1 cellular context compared by ENCODE assay signal in the genomic region with DNA sequence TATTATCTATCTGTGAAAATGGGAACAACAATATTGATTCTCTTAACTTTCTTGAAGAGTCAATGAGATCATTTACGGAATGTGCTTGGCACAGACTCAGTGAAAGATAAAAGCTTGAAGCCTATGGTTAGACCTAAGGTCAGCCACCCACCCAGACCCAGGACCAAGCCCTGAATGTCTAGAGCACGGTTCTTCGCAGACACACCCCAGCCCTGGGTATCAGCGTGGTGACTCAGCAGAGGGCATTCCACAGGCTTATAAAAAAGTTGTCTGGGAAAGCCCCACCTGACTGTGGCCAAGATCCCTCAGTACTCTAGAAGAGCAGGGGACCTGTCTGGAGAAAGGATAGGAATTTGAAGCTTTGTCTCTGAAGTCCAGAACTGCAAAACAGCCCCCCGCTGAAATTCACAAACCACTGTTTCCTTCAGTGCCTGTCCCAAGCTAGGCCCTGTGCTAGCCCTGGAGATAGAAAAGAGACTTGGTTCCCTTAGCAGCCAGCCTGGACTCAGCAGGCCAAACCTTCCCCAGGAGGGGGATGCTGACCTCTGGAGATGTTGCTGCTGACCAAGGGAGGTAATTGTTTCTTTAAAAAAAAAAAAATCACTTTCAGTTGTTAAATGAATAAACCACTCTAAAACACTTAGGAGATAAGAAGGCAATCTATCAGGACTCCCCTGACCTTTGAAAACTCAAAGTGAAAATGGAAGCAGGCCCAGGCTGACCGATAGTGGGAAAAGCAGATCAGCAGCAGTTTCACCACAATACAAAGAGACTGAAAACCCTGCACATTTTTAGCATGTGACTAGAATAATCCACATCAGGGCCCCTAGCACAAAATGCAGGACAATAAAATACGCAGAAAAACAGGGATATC.
TF ChIP-seq lines count a peak whose summit lies in the region.

No MANE protein-coding gene starts in this region.

TF ChIP-seq in K562, 482 proteins besides CTCF, POLR2A, EP300 and RAD21 (continued from another document and continues in another):
- TF ChIP-seq, protein P1, sequence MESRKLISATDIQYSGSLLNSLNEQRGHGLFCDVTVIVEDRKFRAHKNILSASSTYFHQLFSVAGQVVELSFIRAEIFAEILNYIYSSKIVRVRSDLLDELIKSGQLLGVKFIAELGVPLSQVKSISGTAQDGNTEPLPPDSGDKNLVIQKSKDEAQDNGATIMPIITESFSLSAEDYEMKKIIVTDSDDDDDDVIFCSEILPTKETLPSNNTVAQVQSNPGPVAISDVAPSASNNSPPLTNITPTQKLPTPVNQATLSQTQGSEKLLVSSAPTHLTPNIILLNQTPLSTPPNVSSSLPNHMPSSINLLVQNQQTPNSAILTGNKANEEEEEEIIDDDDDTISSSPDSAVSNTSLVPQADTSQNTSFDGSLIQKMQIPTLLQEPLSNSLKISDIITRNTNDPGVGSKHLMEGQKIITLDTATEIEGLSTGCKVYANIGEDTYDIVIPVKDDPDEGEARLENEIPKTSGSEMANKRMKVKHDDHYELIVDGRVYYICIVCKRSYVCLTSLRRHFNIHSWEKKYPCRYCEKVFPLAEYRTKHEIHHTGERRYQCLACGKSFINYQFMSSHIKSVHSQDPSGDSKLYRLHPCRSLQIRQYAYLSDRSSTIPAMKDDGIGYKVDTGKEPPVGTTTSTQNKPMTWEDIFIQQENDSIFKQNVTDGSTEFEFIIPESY (CRISPR knock-in tag; IDR thresholded peaks at IDR 0.05) = no peak
- TF ChIP-seq HNRNPH1 (optimal IDR thresholded peaks at IDR 0.05; ENCODE audit: low read depth, low read length) (no peak), SPI1 (IDR thresholded peaks at IDR 0.05; ENCODE audit: borderline replicate concordance, low read depth, low read length) (no peak), SRSF1 (IDR thresholded peaks at IDR 0.05; ENCODE audit: low read depth, low read length) (no peak), NUFIP1 (IDR thresholded peaks at IDR 0.05; ENCODE audit: partially characterized antibody) (no peak), MYBL2 (IDR thresholded peaks at IDR 0.05; ENCODE audit: low read depth) (no peak), MYBL2 (CRISPR knock-in tag; IDR thresholded peaks at IDR 0.05; ENCODE audit: borderline replicate concordance) (no peak), ZEB2 (IDR thresholded peaks at IDR 0.05) (no peak), ELF1 (tag; IDR thresholded peaks at IDR 0.05) (no peak), ZNF324 (CRISPR knock-in tag; IDR thresholded peaks at IDR 0.05) (no peak), PHB (CRISPR knock-in tag; IDR thresholded peaks at IDR 0.05) (no peak), ZNF174 (CRISPR knock-in tag; IDR thresholded peaks at IDR 0.05) (no peak), MEIS2 (IDR thresholded peaks at IDR 0.05; ENCODE audit: partially characterized antibody) (no peak), ZNF282 (CRISPR knock-in tag; IDR thresholded peaks at IDR 0.05) (no peak), ZNF274 (IDR thresholded peaks at IDR 0.05; ENCODE audit: borderline replicate concordance, low read depth, low read length) (no peak), CHD4 (IDR thresholded peaks at IDR 0.05; ENCODE audit: insufficient read depth, insufficient replicate concordance, low read depth, low read length, poor library complexity, severe bottlenecking) (no peak), SMARCA5 (IDR thresholded peaks at IDR 0.05) (0 out of 2 replicates have a peak, but pooled peaks have one; percentile 3), MCM7 (IDR thresholded peaks at IDR 0.05) (no peak), ZNF165 (CRISPR knock-in tag; IDR thresholded peaks at IDR 0.05; ENCODE audit: borderline replicate concordance) (no peak), MIER1 (IDR thresholded peaks at IDR 0.05; ENCODE audit: low read depth) (no peak), LEF1 (IDR thresholded peaks at IDR 0.05) (no peak), JUNB (CRISPR knock-in tag; conservative IDR thresholded peaks at IDR 0.05) (no peak), SMARCE1 (IDR thresholded peaks at IDR 0.05) (no peak), C11orf30 (IDR thresholded peaks at IDR 0.05; ENCODE audit: low read depth) (peak; percentile 59), TAF9B (IDR thresholded peaks at IDR 0.05; ENCODE audit: partially characterized antibody) (no peak), RCOR1 (IDR thresholded peaks at IDR 0.05; ENCODE audit: borderline replicate concordance in 1 of 2, low read depth in 2 of 2, low read length in 2 of 2) (0 out of 4 replicates have a peak, but pooled peaks of 1 of the 2 experiments have one; percentile 18), ZNF384 (IDR thresholded peaks at IDR 0.05; ENCODE audit: low read depth, low read length) (peak; percentile 64; the same call in 1 of the 2 replicates), ZNF561 (CRISPR knock-in tag; conservative IDR thresholded peaks at IDR 0.05) (no peak), OTX1 (CRISPR knock-in tag; IDR thresholded peaks at IDR 0.05) (no peak), FOSL1 (tag; conservative IDR thresholded peaks at IDR 0.05) (0 out of 2 replicates have a peak, but pooled peaks have one; percentile 40), KDM1A (IDR thresholded peaks at IDR 0.05) (peak in 1 of 2 experiments; percentile 24; a peak in 2 of 4 replicates), ZC3H11A (IDR thresholded peaks at IDR 0.05; ENCODE audit: low read depth, low read length) (no peak), NCOA4 (IDR thresholded peaks at IDR 0.05; ENCODE audit: partially characterized antibody) (no peak), MEF2D (tag; conservative IDR thresholded peaks at IDR 0.05; ENCODE audit: low read depth) (no peak)
- TF ChIP-seq, protein P2, sequence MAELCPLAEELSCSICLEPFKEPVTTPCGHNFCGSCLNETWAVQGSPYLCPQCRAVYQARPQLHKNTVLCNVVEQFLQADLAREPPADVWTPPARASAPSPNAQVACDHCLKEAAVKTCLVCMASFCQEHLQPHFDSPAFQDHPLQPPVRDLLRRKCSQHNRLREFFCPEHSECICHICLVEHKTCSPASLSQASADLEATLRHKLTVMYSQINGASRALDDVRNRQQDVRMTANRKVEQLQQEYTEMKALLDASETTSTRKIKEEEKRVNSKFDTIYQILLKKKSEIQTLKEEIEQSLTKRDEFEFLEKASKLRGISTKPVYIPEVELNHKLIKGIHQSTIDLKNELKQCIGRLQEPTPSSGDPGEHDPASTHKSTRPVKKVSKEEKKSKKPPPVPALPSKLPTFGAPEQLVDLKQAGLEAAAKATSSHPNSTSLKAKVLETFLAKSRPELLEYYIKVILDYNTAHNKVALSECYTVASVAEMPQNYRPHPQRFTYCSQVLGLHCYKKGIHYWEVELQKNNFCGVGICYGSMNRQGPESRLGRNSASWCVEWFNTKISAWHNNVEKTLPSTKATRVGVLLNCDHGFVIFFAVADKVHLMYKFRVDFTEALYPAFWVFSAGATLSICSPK (IDR thresholded peaks at IDR 0.05; ENCODE audit: borderline replicate concordance) = no peak
- TF ChIP-seq, protein P3, sequence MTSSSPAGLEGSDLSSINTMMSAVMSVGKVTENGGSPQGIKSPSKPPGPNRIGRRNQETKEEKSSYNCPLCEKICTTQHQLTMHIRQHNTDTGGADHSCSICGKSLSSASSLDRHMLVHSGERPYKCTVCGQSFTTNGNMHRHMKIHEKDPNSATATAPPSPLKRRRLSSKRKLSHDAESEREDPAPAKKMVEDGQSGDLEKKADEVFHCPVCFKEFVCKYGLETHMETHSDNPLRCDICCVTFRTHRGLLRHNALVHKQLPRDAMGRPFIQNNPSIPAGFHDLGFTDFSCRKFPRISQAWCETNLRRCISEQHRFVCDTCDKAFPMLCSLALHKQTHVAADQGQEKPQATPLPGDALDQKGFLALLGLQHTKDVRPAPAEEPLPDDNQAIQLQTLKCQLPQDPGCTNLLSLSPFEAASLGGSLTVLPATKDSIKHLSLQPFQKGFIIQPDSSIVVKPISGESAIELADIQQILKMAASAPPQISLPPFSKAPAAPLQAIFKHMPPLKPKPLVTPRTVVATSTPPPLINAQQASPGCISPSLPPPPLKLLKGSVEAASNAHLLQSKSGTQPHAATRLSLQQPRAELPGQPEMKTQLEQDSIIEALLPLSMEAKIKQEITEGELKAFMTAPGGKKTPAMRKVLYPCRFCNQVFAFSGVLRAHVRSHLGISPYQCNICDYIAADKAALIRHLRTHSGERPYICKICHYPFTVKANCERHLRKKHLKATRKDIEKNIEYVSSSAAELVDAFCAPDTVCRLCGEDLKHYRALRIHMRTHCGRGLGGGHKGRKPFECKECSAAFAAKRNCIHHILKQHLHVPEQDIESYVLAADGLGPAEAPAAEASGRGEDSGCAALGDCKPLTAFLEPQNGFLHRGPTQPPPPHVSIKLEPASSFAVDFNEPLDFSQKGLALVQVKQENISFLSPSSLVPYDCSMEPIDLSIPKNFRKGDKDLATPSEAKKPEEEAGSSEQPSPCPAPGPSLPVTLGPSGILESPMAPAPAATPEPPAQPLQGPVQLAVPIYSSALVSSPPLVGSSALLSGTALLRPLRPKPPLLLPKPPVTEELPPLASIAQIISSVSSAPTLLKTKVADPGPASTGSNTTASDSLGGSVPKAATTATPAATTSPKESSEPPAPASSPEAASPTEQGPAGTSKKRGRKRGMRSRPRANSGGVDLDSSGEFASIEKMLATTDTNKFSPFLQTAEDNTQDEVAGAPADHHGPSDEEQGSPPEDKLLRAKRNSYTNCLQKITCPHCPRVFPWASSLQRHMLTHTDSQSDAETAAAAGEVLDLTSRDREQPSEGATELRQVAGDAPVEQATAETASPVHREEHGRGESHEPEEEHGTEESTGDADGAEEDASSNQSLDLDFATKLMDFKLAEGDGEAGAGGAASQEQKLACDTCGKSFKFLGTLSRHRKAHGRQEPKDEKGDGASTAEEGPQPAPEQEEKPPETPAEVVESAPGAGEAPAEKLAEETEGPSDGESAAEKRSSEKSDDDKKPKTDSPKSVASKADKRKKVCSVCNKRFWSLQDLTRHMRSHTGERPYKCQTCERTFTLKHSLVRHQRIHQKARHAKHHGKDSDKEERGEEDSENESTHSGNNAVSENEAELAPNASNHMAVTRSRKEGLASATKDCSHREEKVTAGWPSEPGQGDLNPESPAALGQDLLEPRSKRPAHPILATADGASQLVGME (CRISPR knock-in tag; IDR thresholded peaks at IDR 0.05) = no peak
- TF ChIP-seq, protein P4, sequence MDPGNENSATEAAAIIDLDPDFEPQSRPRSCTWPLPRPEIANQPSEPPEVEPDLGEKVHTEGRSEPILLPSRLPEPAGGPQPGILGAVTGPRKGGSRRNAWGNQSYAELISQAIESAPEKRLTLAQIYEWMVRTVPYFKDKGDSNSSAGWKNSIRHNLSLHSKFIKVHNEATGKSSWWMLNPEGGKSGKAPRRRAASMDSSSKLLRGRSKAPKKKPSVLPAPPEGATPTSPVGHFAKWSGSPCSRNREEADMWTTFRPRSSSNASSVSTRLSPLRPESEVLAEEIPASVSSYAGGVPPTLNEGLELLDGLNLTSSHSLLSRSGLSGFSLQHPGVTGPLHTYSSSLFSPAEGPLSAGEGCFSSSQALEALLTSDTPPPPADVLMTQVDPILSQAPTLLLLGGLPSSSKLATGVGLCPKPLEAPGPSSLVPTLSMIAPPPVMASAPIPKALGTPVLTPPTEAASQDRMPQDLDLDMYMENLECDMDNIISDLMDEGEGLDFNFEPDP (CRISPR knock-in tag; IDR thresholded peaks at IDR 0.05) = no peak
- TF ChIP-seq, protein P5, sequence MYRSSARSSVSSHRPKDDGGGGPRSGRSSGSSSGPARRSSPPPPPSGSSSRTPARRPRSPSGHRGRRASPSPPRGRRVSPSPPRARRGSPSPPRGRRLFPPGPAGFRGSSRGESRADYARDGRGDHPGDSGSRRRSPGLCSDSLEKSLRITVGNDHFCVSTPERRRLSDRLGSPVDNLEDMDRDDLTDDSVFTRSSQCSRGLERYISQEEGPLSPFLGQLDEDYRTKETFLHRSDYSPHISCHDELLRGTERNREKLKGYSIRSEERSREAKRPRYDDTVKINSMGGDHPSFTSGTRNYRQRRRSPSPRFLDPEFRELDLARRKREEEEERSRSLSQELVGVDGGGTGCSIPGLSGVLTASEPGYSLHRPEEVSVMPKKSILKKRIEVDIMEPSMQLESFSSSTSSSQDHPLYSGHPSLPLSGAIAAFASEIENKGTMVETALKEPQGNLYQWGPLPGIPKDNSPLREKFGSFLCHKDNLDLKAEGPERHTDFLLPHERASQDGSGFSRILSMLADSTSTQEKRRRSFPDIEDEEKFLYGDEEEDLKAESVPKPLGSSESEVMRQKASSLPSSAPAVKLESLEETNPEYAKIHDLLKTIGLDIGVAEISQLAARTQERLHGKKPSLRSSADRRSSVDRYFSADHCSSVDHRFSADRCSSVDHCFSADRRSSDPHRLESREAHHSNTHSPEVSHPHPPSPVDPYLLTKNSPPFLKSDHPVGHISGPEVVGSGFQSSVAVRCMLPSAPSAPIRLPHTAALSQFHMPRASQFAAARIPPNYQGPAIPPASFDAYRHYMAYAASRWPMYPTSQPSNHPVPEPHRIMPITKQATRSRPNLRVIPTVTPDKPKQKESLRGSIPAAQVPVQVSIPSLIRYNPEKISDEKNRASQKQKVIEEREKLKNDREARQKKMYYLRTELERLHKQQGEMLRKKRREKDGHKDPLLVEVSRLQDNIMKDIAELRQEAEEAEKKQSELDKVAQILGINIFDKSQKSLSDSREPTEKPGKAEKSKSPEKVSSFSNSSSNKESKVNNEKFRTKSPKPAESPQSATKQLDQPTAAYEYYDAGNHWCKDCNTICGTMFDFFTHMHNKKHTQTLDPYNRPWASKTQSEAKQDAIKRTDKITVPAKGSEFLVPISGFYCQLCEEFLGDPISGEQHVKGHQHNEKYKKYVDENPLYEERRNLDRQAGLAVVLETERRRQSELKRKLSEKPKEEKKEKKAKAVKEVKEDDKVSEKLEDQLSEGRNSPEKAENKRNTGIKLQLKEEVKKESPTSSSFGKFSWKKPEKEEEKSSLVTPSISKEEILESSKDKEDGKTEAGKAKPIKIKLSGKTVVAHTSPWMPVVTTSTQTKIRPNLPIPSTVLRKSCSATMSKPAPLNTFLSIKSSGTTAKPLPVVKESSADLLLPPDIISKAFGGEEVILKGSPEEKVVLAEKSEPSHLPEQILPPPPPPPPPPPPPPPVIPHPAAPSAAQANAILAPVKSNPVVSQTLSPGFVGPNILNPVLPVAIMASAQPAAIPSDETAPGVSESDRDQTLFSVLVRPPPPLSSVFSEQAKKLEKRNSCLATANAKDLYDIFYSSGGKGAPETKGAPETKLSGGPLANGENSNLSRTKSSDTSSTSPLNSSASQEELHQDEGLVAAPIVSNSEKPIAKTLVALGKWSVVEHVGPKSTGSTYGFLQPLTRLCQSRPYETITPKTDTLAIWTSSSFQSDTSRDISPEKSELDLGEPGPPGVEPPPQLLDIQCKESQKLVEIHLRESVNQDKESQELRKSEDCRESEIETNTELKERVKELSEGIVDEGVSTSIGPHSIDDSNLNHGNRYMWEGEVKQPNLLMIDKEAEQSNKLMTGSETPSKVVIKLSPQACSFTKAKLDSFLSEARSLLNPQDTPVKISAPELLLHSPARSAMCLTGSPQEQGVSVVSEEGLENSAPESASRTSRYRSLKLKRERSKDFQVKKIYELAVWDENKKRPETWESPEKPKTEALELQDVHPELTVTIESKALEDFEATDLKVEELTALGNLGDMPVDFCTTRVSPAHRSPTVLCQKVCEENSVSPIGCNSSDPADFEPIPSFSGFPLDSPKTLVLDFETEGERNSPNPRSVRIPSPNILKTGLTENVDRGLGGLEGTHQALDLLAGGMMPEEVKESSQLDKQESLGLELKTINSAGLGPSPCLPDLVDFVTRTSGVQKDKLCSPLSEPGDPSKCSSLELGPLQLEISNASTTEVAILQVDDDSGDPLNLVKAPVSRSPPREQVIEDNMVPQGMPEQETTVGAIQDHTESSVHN (IDR thresholded peaks at IDR 0.05; ENCODE audit: borderline replicate concordance in 1 of 2, low read depth in 1 of 2) = no peak
- TF ChIP-seq, protein P6, sequence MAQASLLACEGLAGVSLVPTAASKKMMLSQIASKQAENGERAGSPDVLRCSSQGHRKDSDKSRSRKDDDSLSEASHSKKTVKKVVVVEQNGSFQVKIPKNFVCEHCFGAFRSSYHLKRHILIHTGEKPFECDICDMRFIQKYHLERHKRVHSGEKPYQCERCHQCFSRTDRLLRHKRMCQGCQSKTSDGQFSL (CRISPR knock-in tag; IDR thresholded peaks at IDR 0.05) = no peak
- TF ChIP-seq, protein P6 (tag; IDR thresholded peaks at IDR 0.05) = no peak
